ENCODE assay signal across 8 cellular contexts in the genomic region with DNA sequence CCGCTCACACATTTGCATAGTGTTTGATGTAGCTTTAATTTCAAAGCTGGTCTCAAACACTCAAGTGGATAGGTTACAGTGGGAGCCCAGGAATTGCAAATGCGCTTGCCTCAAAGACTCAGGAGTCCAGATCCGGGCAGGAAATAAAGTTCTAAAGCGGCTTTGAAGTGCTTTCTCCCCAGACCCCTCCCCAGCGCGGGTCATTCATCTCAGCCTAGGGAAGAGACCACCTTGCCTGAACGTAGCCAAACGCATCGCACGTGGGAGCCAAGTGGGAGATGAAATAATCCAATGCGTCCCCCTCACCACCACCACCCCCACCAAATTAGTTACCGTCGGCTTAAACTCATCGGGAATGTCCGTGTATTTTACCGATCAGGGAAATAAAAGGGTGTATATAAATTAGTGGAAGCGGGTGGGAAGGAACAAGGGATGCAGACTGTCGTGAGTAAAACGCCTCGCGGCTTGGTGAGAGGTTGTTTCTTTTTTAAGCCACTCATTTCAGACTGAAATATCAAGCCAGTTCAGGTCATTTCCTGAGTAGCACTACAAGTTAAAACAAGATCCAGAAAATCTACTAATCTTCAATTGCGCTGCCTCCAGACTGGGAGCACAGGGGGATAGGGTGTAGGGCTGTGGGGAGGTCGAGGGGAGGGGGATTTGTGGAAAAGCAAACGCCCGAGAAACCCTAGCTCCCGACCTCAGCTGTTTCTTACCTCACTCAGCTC.
DNase-seq lines count a peak whose midpoint lies in the region; ATAC-seq, FAIRE-seq and TF ChIP-seq lines count a peak whose summit lies in the region.

No MANE protein-coding gene starts in this region.

- no CpG with 5 or more reads among the region's 26 CpGs for WGBS in H9 (ENCODE audit: extremely low coverage, insufficient read length, low lambda C conversion rate)
- 0% methylated on average over 11 of the region's 26 CpGs for WGBS in mesenchymal stem cell

- H3K9me2 ChIP-seq in PC-3 (replicated peaks; ENCODE audit: low read length): no peaks in the 10 kb centered on the region

- POLR2A ChIA-PET in PC-3 (lab: Charles Lee; ENCODE audit: unreplicated experiment): interaction anchor here (0.6 kb wide), 3 partner anchors 20 to 1447 kb away, joined by 3 to 18 read pairs (median 14); no protein-coding TSS in a partner anchor

- H2BK20ac ChIP-seq in H9 (ENCODE audit: low read depth, low read length, poor library complexity, severe bottlenecking): no peak overlapping the region

- H2BK5ac ChIP-seq in H9 (ENCODE audit: insufficient read length, low read length) (no peak overlapping the region), mesenchymal stem cell (ENCODE audit: low read depth, low read length, poor library complexity, severe bottlenecking) (no peak overlapping the region)

- H3K4ac ChIP-seq in H9 (ENCODE audit: low read depth, low read length) (no peak overlapping the region), mesenchymal stem cell (ENCODE audit: low read depth in 1 of 2, low read length in 2 of 2) (peak overlapping the region in 1 of 2 experiments; percentile 44)

- TF ChIP-seq CTCF in H9 (conservative IDR thresholded peaks at IDR 0.05) (no peak), PC-3 (conservative IDR thresholded peaks at IDR 0.05; ENCODE audit: low read depth, low read length) (no peak), uterus (IDR thresholded peaks at IDR 0.05) (no peak)

- H3K23ac ChIP-seq in H9 (ENCODE audit: insufficient read length, low read depth, low read length) (no peak overlapping the region), mesenchymal stem cell (ENCODE audit: low read length in 2 of 2) (peak overlapping the region in 1 of 2 experiments; percentile 12)

- H3K79me1 ChIP-seq in H9 (ENCODE audit: insufficient read depth, low read depth, low read length, poor library complexity, severe bottlenecking): no peaks in the 10 kb centered on the region
- H3K79me1 ChIP-seq in mesenchymal stem cell (replicated peaks; ENCODE audit: low read length, poor library complexity, severe bottlenecking): peaks cover 13% of the 10 kb centered on the region

- peak; percentile 14 for ATAC-seq in PC-3

- no peaks in the 10 kb centered on the region for H3K9me3 Mint-ChIP-seq in H9

- BruUV-seq in PC-3 (replicated peaks; lab: Mats Ljungman, UMichigan): TSS peak; percentile 56

- H3K4me1 Mint-ChIP-seq in H9: peaks cover 51 to 57% of the 10 kb centered on the region in 2 experiments

- no peak overlapping the region for H4K91ac ChIP-seq in H9 (ENCODE audit: insufficient read length, low read depth, low read length)
- peak overlapping the region; percentile 53 for H4K91ac ChIP-seq in mesenchymal stem cell (ENCODE audit: low read length)

- peak overlapping the region; percentile 85 to 97 for H3K4me3 Mint-ChIP-seq in H9

- no peak for FAIRE-seq in GM12891 (lab: Jason Lieb, UNC)

- H4K8ac ChIP-seq in H9 (replicated peaks; ENCODE audit: insufficient read length, low read depth, low read length): no peak overlapping the region
- H4K8ac ChIP-seq in mesenchymal stem cell (ENCODE audit: low read length): peak overlapping the region; percentile 24

- CTCF ChIA-PET in PC-3 (lab: Charles Lee): no interaction called here

- intact Hi-C loops in PC-3 (cut with micrococcal nuclease) (loop anchor here (2.0 to 5.0 kb wide), 2 partner anchors 37 to 61 kb away; no protein-coding TSS in a partner anchor), uterus (cut with DNase I; ENCODE audit: low total_unique reads) (no loop called here)

- peaks cover 43% of the 10 kb centered on the region for H3K27me3 Mint-ChIP-seq in H9 (ENCODE audit: low read depth)

- H4K5ac ChIP-seq in H9 (ENCODE audit: insufficient read length, low read depth, low read length): no peak overlapping the region

- peak; percentile 18 for DNase-seq in GM12891 (ENCODE audit: insufficient read length, low spot score)
- DNase-seq in H9: peak; percentile 45
- peak; percentile 15 for DNase-seq in PC-3
- DNase-seq in dedifferentiated amniotic fluid mesenchymal stem cell (ENCODE audit: extremely low spot score): peak; percentile 40
- DNase-seq in mesenchymal stem cell: peak; percentile 60
- peak in 1 of 2 donors; percentile 20 for DNase-seq in uterus
- no peak for DNase-seq in NCI-H128 (lab: John Stamatoyannopoulos, UW; ENCODE audit: unreplicated experiment)
- no peak for DNase-seq in NCI-H2171 treated with DMSO at 0.1 percent for 48 hours (lab: John Stamatoyannopoulos, UW)

- H3K79me2 ChIP-seq in H9 (ENCODE audit: insufficient read depth, low read length) (peaks cover 3% of the 10 kb centered on the region; the same call in 1 of the 2 replicates), PC-3 (ENCODE audit: low read length) (0 out of 2 replicates have a peak, but pooled peaks cover 11% of the 10 kb centered on the region)

- no peak overlapping the region for H2BK120ac ChIP-seq in H9 (ENCODE audit: low read depth, low read length, poor library complexity, severe bottlenecking)
- peak overlapping the region; percentile 66 for H2BK120ac ChIP-seq in mesenchymal stem cell (ENCODE audit: low read depth, low read length)

- no peaks in the 10 kb centered on the region for H3F3A ChIP-seq in PC-3 (ENCODE audit: low read length, unreplicated experiment)

- H3K4me3 ChIP-seq in PC-3 (ENCODE audit: low read length): peak overlapping the region; percentile 73
- peak overlapping the region; percentile 81 to 93 for H3K4me3 ChIP-seq in mesenchymal stem cell (ENCODE audit: insufficient read depth in 1 of 2, low read depth in 1 of 2, low read length in 2 of 2)
- H3K4me3 ChIP-seq in uterus: peak overlapping the region; percentile 42 to 97

- H3K18ac ChIP-seq in H9 (ENCODE audit: insufficient read length, low read depth, low read length) (peak overlapping the region; percentile 3), mesenchymal stem cell (ENCODE audit: low read depth in 1 of 2, low read length in 2 of 2) (peak overlapping the region; percentile 58 to 98)

- no peak overlapping the region for H3K56ac ChIP-seq in H9 (ENCODE audit: insufficient read length, low read depth, low read length)

- peaks cover 2% of the 10 kb centered on the region; the same call in 1 of the 2 replicates for H3K27me3 ChIP-seq in H9 (ENCODE audit: insufficient read depth, low read length)
- H3K27me3 ChIP-seq in PC-3 (ENCODE audit: low read length): no peaks in the 10 kb centered on the region
- no peaks in the 10 kb centered on the region for H3K27me3 ChIP-seq in mesenchymal stem cell (ENCODE audit: control insufficient read depth in 1 of 2, insufficient read depth in 1 of 2, low read length in 2 of 2)
- H3K27me3 ChIP-seq in uterus: no peaks in the 10 kb centered on the region

- H3K27ac ChIP-seq in H9 (ENCODE audit: insufficient read length, low read depth, low read length): no peak overlapping the region
- no peak overlapping the region for H3K27ac ChIP-seq in PC-3 (ENCODE audit: low read length)
- peak overlapping the region; percentile 48 for H3K27ac ChIP-seq in mesenchymal stem cell (ENCODE audit: low read length, poor library complexity, severe bottlenecking)
- peak overlapping the region; percentile 93 to 97 for H3K27ac ChIP-seq in uterus

- H2AK5ac ChIP-seq in H9 (ENCODE audit: insufficient read length, low read length) (no peak overlapping the region), mesenchymal stem cell (ENCODE audit: low read length, severe bottlenecking) (no peak overlapping the region)

- no peak overlapping the region for H3T11ph ChIP-seq in H9 (ENCODE audit: low read length)

- no peaks in the 10 kb centered on the region for H3K36me3 Mint-ChIP-seq in H9 (ENCODE audit: insufficient read depth in 1 of 3, low read depth in 3 of 3)

- H2BK15ac ChIP-seq in H9 (ENCODE audit: low read depth, low read length) (no peak overlapping the region), mesenchymal stem cell (ENCODE audit: low read depth, poor library complexity, severe bottlenecking) (peak overlapping the region; percentile 17)

- H3K9me3 ChIP-seq in H9 (ENCODE audit: control insufficient read depth, low read depth, low read length): no peaks in the 10 kb centered on the region
- H3K9me3 ChIP-seq in PC-3 (ENCODE audit: low read length): no peaks in the 10 kb centered on the region
- H3K9me3 ChIP-seq in mesenchymal stem cell (ENCODE audit: control insufficient read depth, low read length): no peaks in the 10 kb centered on the region
- no peaks in the 10 kb centered on the region for H3K9me3 ChIP-seq in uterus

- H3K9ac ChIP-seq in H9 (ENCODE audit: extremely low read depth, insufficient read length, low read length): peak overlapping the region; percentile 69
- peak overlapping the region; percentile 43; the same call in 1 of the 2 replicates for H3K9ac ChIP-seq in PC-3 (ENCODE audit: low read length)
- H3K9ac ChIP-seq in mesenchymal stem cell (ENCODE audit: low read length): peak overlapping the region; percentile 93

- no peaks in the 10 kb centered on the region for H4K20me1 ChIP-seq in H9 (ENCODE audit: control insufficient read depth, insufficient read depth, insufficient read length)
- no peaks in the 10 kb centered on the region for H4K20me1 ChIP-seq in PC-3 (ENCODE audit: low read length)

- TF ChIP-seq POLR2A in GM12891 (IDR thresholded peaks at IDR 0.05; ENCODE audit: low read depth, low read length) (no peak), uterus (IDR thresholded peaks at IDR 0.05) (no peak)

- H2BK12ac ChIP-seq in H9 (ENCODE audit: insufficient read length, low read depth, low read length) (no peak overlapping the region), mesenchymal stem cell (ENCODE audit: low read length in 2 of 2) (no peak overlapping the region)

- H3K4me1 ChIP-seq in H9 (ENCODE audit: insufficient read depth, low read length): peaks cover 21% of the 10 kb centered on the region
- peaks cover 7% of the 10 kb centered on the region; the same call in 1 of the 2 replicates for H3K4me1 ChIP-seq in PC-3 (ENCODE audit: insufficient read depth, low read length)
- peaks cover 4% of the 10 kb centered on the region for H3K4me1 ChIP-seq in mesenchymal stem cell (ENCODE audit: control insufficient read depth, insufficient read depth, low read depth, low read length)
- peaks cover 0 to 4% of the 10 kb centered on the region in 2 donors for H3K4me1 ChIP-seq in uterus

- H3K36me3 ChIP-seq in PC-3 (ENCODE audit: low read depth, low read length) (no peaks in the 10 kb centered on the region), mesenchymal stem cell (ENCODE audit: control insufficient read depth in 1 of 2, insufficient read depth in 2 of 2, low read depth in 1 of 2, low read length in 2 of 2) (no peaks in the 10 kb centered on the region), uterus (no peaks in the 10 kb centered on the region)

- H2AFZ ChIP-seq in H9 (ENCODE audit: low read length) (no peak overlapping the region), PC-3 (ENCODE audit: low read length) (peak overlapping the region; percentile 87), mesenchymal stem cell (ENCODE audit: low read depth, low read length) (peak overlapping the region; percentile 18)

- H3K27ac Mint-ChIP-seq in H9: peak overlapping the region in 1 of 3 experiments; percentile 92; a peak in 4 of 7 replicates

- H3K4me2 ChIP-seq in H9 (ENCODE audit: insufficient read depth, insufficient read length, low read length) (peak overlapping the region; percentile 99), PC-3 (ENCODE audit: low read length) (peak overlapping the region; percentile 82), mesenchymal stem cell (ENCODE audit: low read length, poor library complexity, severe bottlenecking) (peak overlapping the region; percentile 89)

- peaks cover 24% of the 10 kb centered on the region for H3K23me2 ChIP-seq in H9 (ENCODE audit: insufficient read length, low read depth, low read length, poor library complexity, severe bottlenecking)

- no peak overlapping the region; the same call in 1 of the 2 replicates for H3K14ac ChIP-seq in H9 (ENCODE audit: insufficient read depth, low read length)
- H3K14ac ChIP-seq in mesenchymal stem cell (ENCODE audit: low read length in 2 of 2): peak overlapping the region in 1 of 2 experiments; percentile 88

Comparison
In these comparisons a context has a peak if more than half of its experiments do, and no peak if none do; other contexts are left out.
1. DNase-seq: peak in GM12891 (single experiment), H9 (single experiment), PC-3 (single experiment), dedifferentiated amniotic fluid mesenchymal stem cell (single experiment) and mesenchymal stem cell (single experiment); none in NCI-H128 (single experiment) and NCI-H2171 treated with DMSO at 0.1 percent for 48 hours (single experiment).
2. H3K27ac ChIP-seq: peak in mesenchymal stem cell (single experiment) and uterus (2 of 2); none in H9 (single experiment) and PC-3 (single experiment).
3. H3K9ac ChIP-seq: peak in every context shown above with its lines; median percentile 93 in mesenchymal stem cell; 69 in H9; 43 in PC-3.
4. Peak in every context shown above with its lines, with median percentiles within 50 percentile points of each other: H3K4me2 ChIP-seq and H3K4me3 ChIP-seq.